In genomic region chr15:36501063-36501678, GRCh38 we compare ENCODE assay signal across 9 cellular contexts.
DNase-seq lines count a peak whose midpoint lies in the region; ATAC-seq, FAIRE-seq and TF ChIP-seq lines count a peak whose summit lies in the region.
"Had no signal": no experiment of that assay in that cellular context is flagged by ENCODE, and none has a peak within 500 bp of the region (broad histone marks: within the 10 kb centered on the region; RNA-seq: fewer than 3 reads in every experiment).

No MANE protein-coding gene starts in this region.

- H3K27me3 ChIP-seq in HAP-1 (ENCODE audit: low read depth) (no peaks in the 10 kb centered on the region), endothelial cell of umbilical vein (ENCODE audit: control insufficient read depth in 2 of 2, insufficient read depth in 2 of 2, low read length in 2 of 2) (no peaks in the 10 kb centered on the region)
- H3K27me3 ChIP-seq: BLaER1 treated with 17β-estradiol and CSF1 and Interleukin-3, amounts not matched to agents 10 nM and 100 nM had no signal

- DNase-seq in NCI-H510A treated with DMSO at 0.1 percent for 48 hours (lab: John Stamatoyannopoulos, UW) (peak; percentile 70), NCI-H510A (lab: John Stamatoyannopoulos, UW) (no peak), HAP-1 (ENCODE audit: low spot score in 2 of 2) (peak; percentile 68 to 94), MV-4-11 (lab: John Stamatoyannopoulos, UW) (peak; percentile 50), SHP77 (lab: John Stamatoyannopoulos, UW) (peak; percentile 59 to 60), endothelial cell of umbilical vein (ENCODE audit: low read depth, low spot score) (peak; percentile 69)

- H3K27ac ChIP-seq in endothelial cell of umbilical vein (ENCODE audit: insufficient read depth, low read depth, low read length) (no peak overlapping the region), mesodermal cell (ENCODE audit: low read depth, low read length, severe bottlenecking) (peak overlapping the region; percentile 65)
- H3K27ac ChIP-seq: BLaER1 treated with 17β-estradiol and CSF1 and Interleukin-3, amounts not matched to agents 10 nM and 100 nM had no signal

- H3K9me1 ChIP-seq in endothelial cell of umbilical vein (replicated peaks; ENCODE audit: control insufficient read depth, extremely low read depth, insufficient read depth, low read length) = no peaks in the 10 kb centered on the region

- peak; percentile 55 to 64 for TF ChIP-seq CTCF in endothelial cell of umbilical vein (IDR thresholded peaks at IDR 0.05; ENCODE audit: extremely low read depth in 1 of 2, insufficient read depth in 1 of 2, low read depth in 1 of 2, low read length in 2 of 2)

- ATAC-seq in GM21529 (IDR thresholded peaks at IDR 0.05; ENCODE audit: unreplicated experiment) = no peak

- H3K4me1 ChIP-seq in HAP-1 (peaks cover 46% of the 10 kb centered on the region), endothelial cell of umbilical vein (ENCODE audit: control insufficient read depth, extremely low read depth, insufficient read depth, low read length) (peaks cover 4% of the 10 kb centered on the region), mesodermal cell (ENCODE audit: control insufficient read depth, insufficient read depth, low read length, poor library complexity, severe bottlenecking) (peaks cover 4% of the 10 kb centered on the region)
- H3K4me1 ChIP-seq: BLaER1 treated with 17β-estradiol and CSF1 and Interleukin-3, amounts not matched to agents 10 nM and 100 nM had no signal

- peak overlapping the region; percentile 38 for H2AFZ ChIP-seq in endothelial cell of umbilical vein (ENCODE audit: low read depth, low read length)

- dilution Hi-C loops in endothelial cell of umbilical vein (cut with MboI; ENCODE audit: extremely low pct_ligation_motif_present, low sequenced_read_pairs) = no loop called here

- CTCF ChIA-PET in endothelial cell of umbilical vein (lab: Charles Lee) = interaction anchor here (0.9 to 2.5 kb wide), 10 partner anchors 8 to 1380 kb away, joined by 3 to 11 read pairs (median 4); no protein-coding TSS in a partner anchor

- H3K4me3 ChIP-seq in HAP-1 (no peak overlapping the region), endothelial cell of umbilical vein (replicated peaks in 1 of 3; ENCODE audit: insufficient read depth in 1 of 3, low read depth in 1 of 3, low read length in 3 of 3) (no peak overlapping the region), mesodermal cell (ENCODE audit: extremely low read depth, insufficient read depth, low read length, poor library complexity, severe bottlenecking) (no peak overlapping the region)
- H3K4me3 ChIP-seq: BLaER1 treated with 17β-estradiol and CSF1 and Interleukin-3, amounts not matched to agents 10 nM and 100 nM had no signal

- in situ Hi-C loops in HAP-1 (cut with MboI; ENCODE audit: low sequenced_read_pairs) = loop anchor here (25.0 kb wide), 1 partner anchor 611 kb away; the partner anchor contains the start of gene MEIS2

- no peak overlapping the region for H3K4me2 ChIP-seq in endothelial cell of umbilical vein (ENCODE audit: insufficient read depth, low read length)
- H3K4me2 ChIP-seq: BLaER1 treated with 17β-estradiol and CSF1 and Interleukin-3, amounts not matched to agents 10 nM and 100 nM had no signal

- POLR2A ChIA-PET in endothelial cell of umbilical vein (lab: Charles Lee) = no interaction called here

- peak; percentile 61 for FAIRE-seq in endothelial cell of umbilical vein (lab: Jason Lieb, UNC)

- WGBS in mesodermal cell (ENCODE audit: insufficient coverage in 2 of 2), 2 experiments = 56 to 63% methylated on average over 3 of the region's 5 CpGs

- no peaks in the 10 kb centered on the region for H3K79me2 ChIP-seq in endothelial cell of umbilical vein (ENCODE audit: control insufficient read depth, insufficient read depth, low read length)

- no peak overlapping the region for H3K9ac ChIP-seq in endothelial cell of umbilical vein (replicated peaks; ENCODE audit: extremely low read depth, insufficient read depth, low read length)
- H3K9ac ChIP-seq: BLaER1 treated with 17β-estradiol and CSF1 and Interleukin-3, amounts not matched to agents 10 nM and 100 nM had no signal

- H3K9me3 ChIP-seq in HAP-1 (no peaks in the 10 kb centered on the region), endothelial cell of umbilical vein (replicated peaks; ENCODE audit: control insufficient read depth, insufficient read depth, low read length) (no peaks in the 10 kb centered on the region), mesodermal cell (ENCODE audit: control insufficient read depth, low read length) (no peaks in the 10 kb centered on the region)
- H3K9me3 ChIP-seq: BLaER1 treated with 17β-estradiol and CSF1 and Interleukin-3, amounts not matched to agents 10 nM and 100 nM had no signal

- BruUV-seq in endothelial cell of umbilical vein (replicated peaks; lab: Mats Ljungman, UMichigan) = no TSS peak

- no peaks in the 10 kb centered on the region for H4K20me1 ChIP-seq in endothelial cell of umbilical vein (replicated peaks; ENCODE audit: control insufficient read depth, extremely low read depth, insufficient read depth, low read length)
- H4K20me1 ChIP-seq: BLaER1 treated with 17β-estradiol and CSF1 and Interleukin-3, amounts not matched to agents 10 nM and 100 nM had no signal

- no peaks in the 10 kb centered on the region for H3K36me3 ChIP-seq in HAP-1 (replicated peaks)
- H3K36me3 ChIP-seq in endothelial cell of umbilical vein (ENCODE audit: control insufficient read depth in 2 of 2, extremely low read depth in 1 of 2, insufficient read depth in 2 of 2, low read length in 2 of 2) = no peaks in the 10 kb centered on the region
- no peaks in the 10 kb centered on the region for H3K36me3 ChIP-seq in mesodermal cell (ENCODE audit: control insufficient read depth, insufficient read depth, low read length)
- H3K36me3 ChIP-seq: BLaER1 treated with 17β-estradiol and CSF1 and Interleukin-3, amounts not matched to agents 10 nM and 100 nM had no signal

- intact Hi-C loops in endothelial cell of umbilical vein (cut with micrococcal nuclease) = loop anchor here (1.0 to 10.0 kb wide), 7 partner anchors 381 to 1381 kb away; partner anchors contain the start of gene MEIS2

- no peak for TF ChIP-seq POLR2A in endothelial cell of umbilical vein (IDR thresholded peaks at IDR 0.05; ENCODE audit: low read depth, low read length)

TF ChIP-seq in endothelial cell of umbilical vein, 7 proteins besides CTCF, POLR2A, EP300 and RAD21:
- TF ChIP-seq MAX (IDR thresholded peaks at IDR 0.05; ENCODE audit: insufficient read depth, insufficient read length) = no peak
- no peak for TF ChIP-seq JUN (IDR thresholded peaks at IDR 0.05; ENCODE audit: borderline replicate concordance, insufficient read depth, insufficient read length, low read depth)
- no peak for TF ChIP-seq MYC (IDR thresholded peaks at IDR 0.05; ENCODE audit: low read depth, low read length)
- no peak for TF ChIP-seq FOS (IDR thresholded peaks at IDR 0.05; ENCODE audit: borderline replicate concordance, insufficient read depth, low read length)
- no peak for TF ChIP-seq GATA2 (IDR thresholded peaks at IDR 0.05; ENCODE audit: insufficient read depth, insufficient read length, low read depth, low read length)
- no peak for TF ChIP-seq EZH2 (IDR thresholded peaks at IDR 0.05; ENCODE audit: borderline replicate concordance, low read depth, low read length, severe bottlenecking)
- no peak for TF ChIP-seq POLR2AphosphoS5 (IDR thresholded peaks at IDR 0.05; ENCODE audit: insufficient read depth, low read depth, low read length)
